10 cellular contexts compared by ENCODE assay signal in the genomic region with DNA sequence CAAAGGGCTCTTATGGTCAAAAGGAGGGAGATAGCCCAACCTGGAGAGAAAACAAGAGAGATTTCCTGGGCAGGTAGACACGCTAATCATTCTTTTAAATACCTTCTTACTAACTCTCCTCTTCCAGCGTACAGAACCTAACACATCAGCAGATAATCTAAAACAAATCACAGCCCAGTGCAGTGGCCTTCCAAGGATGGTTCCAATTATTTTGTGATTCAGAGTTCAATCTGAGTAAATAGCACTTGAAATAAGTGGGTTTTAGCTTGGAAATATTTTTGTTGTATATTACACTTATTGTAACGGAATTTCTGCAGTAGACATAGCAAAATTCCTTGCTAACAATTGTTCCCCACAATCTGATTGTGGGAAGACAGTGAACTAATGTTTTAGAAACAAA. TPM values are rescaled to one million over a fixed set of nuclear protein-coding genes. Genes with fewer than 3 reads are reported as not detected.
"Had no signal": no experiment of that assay in that cellular context is flagged by ENCODE, and none has a peak within 500 bp of the region (broad histone marks: within the 10 kb centered on the region; RNA-seq: fewer than 3 reads in every experiment).

No MANE protein-coding gene starts in this region.

- H2AFZ ChIP-seq: GM23248 had no signal

- H3K36me3 ChIP-seq: HAP-1 had no signal

- H3K9ac ChIP-seq: GM23248 had no signal

- H3K4me1 ChIP-seq: HAP-1 had no signal

- H3K27ac ChIP-seq: GM23248, HL-60 had no signal

- DNase-seq: GM23248, GOT3, H7, HFFc6, KBM-7 had no signal

- ATAC-seq: HCT116, HepG2 had no signal

- H3K9me3 ChIP-seq: HAP-1 had no signal

- H3K4me3 ChIP-seq: GM23248, HAP-1 had no signal

RNA-seq across cellular contexts. Expression of gene PRRT4, which starts 55.6 kb away (rescaled TPM):
- total RNA-seq: GM23248, HepG2, HFFc6, HT1080 had no signal
